In the genomic region with DNA sequence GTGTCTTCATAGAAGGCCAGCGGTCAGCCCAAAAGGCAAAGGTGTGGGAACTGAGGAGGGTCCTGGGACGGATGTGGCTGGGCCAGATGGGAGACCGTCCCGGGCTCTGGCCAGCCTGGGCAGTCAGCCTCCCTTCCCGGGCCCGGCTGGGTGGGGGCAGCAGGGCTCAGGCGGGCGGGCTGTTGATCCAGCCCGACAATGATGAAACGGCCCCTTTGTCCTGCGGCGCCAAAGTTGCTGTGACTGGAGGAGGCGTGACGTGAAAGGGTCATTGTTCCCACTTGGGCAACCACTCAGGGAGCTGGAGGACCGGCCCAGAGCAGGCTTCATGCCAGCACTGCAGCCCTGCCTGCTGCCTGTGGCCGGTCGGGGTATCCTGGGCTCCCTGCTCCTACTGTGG, we compare ENCODE assay signal across 1 cellular context.
TF ChIP-seq lines count a peak whose summit lies in the region.

No MANE protein-coding gene starts in this region.

TF ChIP-seq in HepG2, 621 proteins besides CTCF, POLR2A, EP300 and RAD21 (continued from another document and continues in another):
- TF ChIP-seq HMGXB3 (CRISPR knock-in tag; IDR thresholded peaks at IDR 0.05; ENCODE audit: borderline replicate concordance) (no peak), ZBTB7A (CRISPR knock-in tag; IDR thresholded peaks at IDR 0.05) (no peak), MXI1 (IDR thresholded peaks at IDR 0.05; ENCODE audit: borderline replicate concordance, low read depth, low read length) (peak; percentile 31; the same call in 1 of the 3 replicates), PITX1 (CRISPR knock-in tag; IDR thresholded peaks at IDR 0.05) (peak; percentile 46; the same call in 1 of the 2 replicates), CREM (IDR thresholded peaks at IDR 0.05) (peak; percentile 49; the same call in 1 of the 2 replicates), CREM (CRISPR knock-in tag; IDR thresholded peaks at IDR 0.05) (no peak), MIER2 (CRISPR knock-in tag; IDR thresholded peaks at IDR 0.05) (0 out of 2 replicates have a peak, but pooled peaks have one; percentile 15), KDM2A (CRISPR knock-in tag; IDR thresholded peaks at IDR 0.05; ENCODE audit: borderline replicate concordance, low read depth) (peak; percentile 53; the same call in 1 of the 2 replicates), KDM5B (CRISPR knock-in tag; IDR thresholded peaks at IDR 0.05; ENCODE audit: borderline replicate concordance) (0 out of 2 replicates have a peak, but pooled peaks have one; percentile 22), SP5 (CRISPR knock-in tag; IDR thresholded peaks at IDR 0.05; ENCODE audit: borderline replicate concordance, low read depth) (peak; percentile 55; the same call in 1 of the 2 replicates), ZNF468 (CRISPR knock-in tag; IDR thresholded peaks at IDR 0.05) (no peak), AHR (CRISPR knock-in tag; IDR thresholded peaks at IDR 0.05) (0 out of 2 replicates have a peak, but pooled peaks have one; percentile 54), ZNF564 (CRISPR knock-in tag; IDR thresholded peaks at IDR 0.05) (peak; percentile 42; the same call in 1 of the 2 replicates), ZNF256 (CRISPR knock-in tag; conservative IDR thresholded peaks at IDR 0.05) (no peak), ZGPAT (CRISPR knock-in tag; IDR thresholded peaks at IDR 0.05) (peak; percentile 51; the same call in 1 of the 2 replicates), SMARCE1 (IDR thresholded peaks at IDR 0.05; ENCODE audit: borderline replicate concordance) (no peak), PCBP1 (IDR thresholded peaks at IDR 0.05; ENCODE audit: borderline replicate concordance, low read depth, low read length) (0 out of 2 replicates have a peak, but pooled peaks have one; percentile 78), GATAD1 (CRISPR knock-in tag; IDR thresholded peaks at IDR 0.05) (peak; percentile 41; the same call in 1 of the 2 replicates), TSC22D2 (CRISPR knock-in tag; IDR thresholded peaks at IDR 0.05; ENCODE audit: borderline replicate concordance) (no peak), FOXO1 (CRISPR knock-in tag; IDR thresholded peaks at IDR 0.05) (peak; percentile 88), PATZ1 (CRISPR knock-in tag; IDR thresholded peaks at IDR 0.05) (peak; percentile 97), ZSCAN31 (CRISPR knock-in tag; IDR thresholded peaks at IDR 0.05; ENCODE audit: low read depth) (peak; percentile 62; the same call in 1 of the 2 replicates), HDAC1 (CRISPR knock-in tag; IDR thresholded peaks at IDR 0.05) (peak; percentile 83), NFYC (CRISPR knock-in tag; IDR thresholded peaks at IDR 0.05) (peak; percentile 38; the same call in 1 of the 2 replicates), ZBED4 (CRISPR knock-in tag; IDR thresholded peaks at IDR 0.05; ENCODE audit: borderline replicate concordance) (peak; percentile 60; the same call in 1 of the 2 replicates), ZNF713 (CRISPR knock-in tag; IDR thresholded peaks at IDR 0.05) (no peak), MAZ (IDR thresholded peaks at IDR 0.05; ENCODE audit: borderline replicate concordance, low read depth, low read length) (peak; percentile 71; the same call in 1 of the 2 replicates), MAZ (CRISPR knock-in tag; IDR thresholded peaks at IDR 0.05; ENCODE audit: low read depth) (peak; percentile 43; the same call in 1 of the 2 replicates)
- TF ChIP-seq, protein P1, sequence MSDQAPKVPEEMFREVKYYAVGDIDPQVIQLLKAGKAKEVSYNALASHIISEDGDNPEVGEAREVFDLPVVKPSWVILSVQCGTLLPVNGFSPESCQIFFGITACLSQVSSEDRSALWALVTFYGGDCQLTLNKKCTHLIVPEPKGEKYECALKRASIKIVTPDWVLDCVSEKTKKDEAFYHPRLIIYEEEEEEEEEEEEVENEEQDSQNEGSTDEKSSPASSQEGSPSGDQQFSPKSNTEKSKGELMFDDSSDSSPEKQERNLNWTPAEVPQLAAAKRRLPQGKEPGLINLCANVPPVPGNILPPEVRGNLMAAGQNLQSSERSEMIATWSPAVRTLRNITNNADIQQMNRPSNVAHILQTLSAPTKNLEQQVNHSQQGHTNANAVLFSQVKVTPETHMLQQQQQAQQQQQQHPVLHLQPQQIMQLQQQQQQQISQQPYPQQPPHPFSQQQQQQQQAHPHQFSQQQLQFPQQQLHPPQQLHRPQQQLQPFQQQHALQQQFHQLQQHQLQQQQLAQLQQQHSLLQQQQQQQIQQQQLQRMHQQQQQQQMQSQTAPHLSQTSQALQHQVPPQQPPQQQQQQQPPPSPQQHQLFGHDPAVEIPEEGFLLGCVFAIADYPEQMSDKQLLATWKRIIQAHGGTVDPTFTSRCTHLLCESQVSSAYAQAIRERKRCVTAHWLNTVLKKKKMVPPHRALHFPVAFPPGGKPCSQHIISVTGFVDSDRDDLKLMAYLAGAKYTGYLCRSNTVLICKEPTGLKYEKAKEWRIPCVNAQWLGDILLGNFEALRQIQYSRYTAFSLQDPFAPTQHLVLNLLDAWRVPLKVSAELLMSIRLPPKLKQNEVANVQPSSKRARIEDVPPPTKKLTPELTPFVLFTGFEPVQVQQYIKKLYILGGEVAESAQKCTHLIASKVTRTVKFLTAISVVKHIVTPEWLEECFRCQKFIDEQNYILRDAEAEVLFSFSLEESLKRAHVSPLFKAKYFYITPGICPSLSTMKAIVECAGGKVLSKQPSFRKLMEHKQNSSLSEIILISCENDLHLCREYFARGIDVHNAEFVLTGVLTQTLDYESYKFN (CRISPR knock-in tag; conservative IDR thresholded peaks at IDR 0.05) = peak; percentile 33; the same call in 1 of the 2 replicates
- TF ChIP-seq, protein P2, sequence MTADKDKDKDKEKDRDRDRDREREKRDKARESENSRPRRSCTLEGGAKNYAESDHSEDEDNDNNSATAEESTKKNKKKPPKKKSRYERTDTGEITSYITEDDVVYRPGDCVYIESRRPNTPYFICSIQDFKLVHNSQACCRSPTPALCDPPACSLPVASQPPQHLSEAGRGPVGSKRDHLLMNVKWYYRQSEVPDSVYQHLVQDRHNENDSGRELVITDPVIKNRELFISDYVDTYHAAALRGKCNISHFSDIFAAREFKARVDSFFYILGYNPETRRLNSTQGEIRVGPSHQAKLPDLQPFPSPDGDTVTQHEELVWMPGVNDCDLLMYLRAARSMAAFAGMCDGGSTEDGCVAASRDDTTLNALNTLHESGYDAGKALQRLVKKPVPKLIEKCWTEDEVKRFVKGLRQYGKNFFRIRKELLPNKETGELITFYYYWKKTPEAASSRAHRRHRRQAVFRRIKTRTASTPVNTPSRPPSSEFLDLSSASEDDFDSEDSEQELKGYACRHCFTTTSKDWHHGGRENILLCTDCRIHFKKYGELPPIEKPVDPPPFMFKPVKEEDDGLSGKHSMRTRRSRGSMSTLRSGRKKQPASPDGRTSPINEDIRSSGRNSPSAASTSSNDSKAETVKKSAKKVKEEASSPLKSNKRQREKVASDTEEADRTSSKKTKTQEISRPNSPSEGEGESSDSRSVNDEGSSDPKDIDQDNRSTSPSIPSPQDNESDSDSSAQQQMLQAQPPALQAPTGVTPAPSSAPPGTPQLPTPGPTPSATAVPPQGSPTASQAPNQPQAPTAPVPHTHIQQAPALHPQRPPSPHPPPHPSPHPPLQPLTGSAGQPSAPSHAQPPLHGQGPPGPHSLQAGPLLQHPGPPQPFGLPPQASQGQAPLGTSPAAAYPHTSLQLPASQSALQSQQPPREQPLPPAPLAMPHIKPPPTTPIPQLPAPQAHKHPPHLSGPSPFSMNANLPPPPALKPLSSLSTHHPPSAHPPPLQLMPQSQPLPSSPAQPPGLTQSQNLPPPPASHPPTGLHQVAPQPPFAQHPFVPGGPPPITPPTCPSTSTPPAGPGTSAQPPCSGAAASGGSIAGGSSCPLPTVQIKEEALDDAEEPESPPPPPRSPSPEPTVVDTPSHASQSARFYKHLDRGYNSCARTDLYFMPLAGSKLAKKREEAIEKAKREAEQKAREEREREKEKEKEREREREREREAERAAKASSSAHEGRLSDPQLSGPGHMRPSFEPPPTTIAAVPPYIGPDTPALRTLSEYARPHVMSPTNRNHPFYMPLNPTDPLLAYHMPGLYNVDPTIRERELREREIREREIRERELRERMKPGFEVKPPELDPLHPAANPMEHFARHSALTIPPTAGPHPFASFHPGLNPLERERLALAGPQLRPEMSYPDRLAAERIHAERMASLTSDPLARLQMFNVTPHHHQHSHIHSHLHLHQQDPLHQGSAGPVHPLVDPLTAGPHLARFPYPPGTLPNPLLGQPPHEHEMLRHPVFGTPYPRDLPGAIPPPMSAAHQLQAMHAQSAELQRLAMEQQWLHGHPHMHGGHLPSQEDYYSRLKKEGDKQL (CRISPR knock-in tag; IDR thresholded peaks at IDR 0.05; ENCODE audit: low read depth) = peak; percentile 47; the same call in 1 of the 2 replicates
- TF ChIP-seq, protein P3, sequence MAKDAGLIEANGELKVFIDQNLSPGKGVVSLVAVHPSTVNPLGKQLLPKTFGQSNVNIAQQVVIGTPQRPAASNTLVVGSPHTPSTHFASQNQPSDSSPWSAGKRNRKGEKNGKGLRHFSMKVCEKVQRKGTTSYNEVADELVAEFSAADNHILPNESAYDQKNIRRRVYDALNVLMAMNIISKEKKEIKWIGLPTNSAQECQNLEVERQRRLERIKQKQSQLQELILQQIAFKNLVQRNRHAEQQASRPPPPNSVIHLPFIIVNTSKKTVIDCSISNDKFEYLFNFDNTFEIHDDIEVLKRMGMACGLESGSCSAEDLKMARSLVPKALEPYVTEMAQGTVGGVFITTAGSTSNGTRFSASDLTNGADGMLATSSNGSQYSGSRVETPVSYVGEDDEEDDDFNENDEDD (CRISPR knock-in tag; IDR thresholded peaks at IDR 0.05; ENCODE audit: borderline replicate concordance) = peak; percentile 89; the same call in 1 of the 2 replicates
